ENCODE assay signal across 1 cellular context in genomic region chr22:46439576-46440465, GRCh38.
TF ChIP-seq lines count a peak whose summit lies in the region.

No MANE protein-coding gene starts in this region.

TF ChIP-seq in SK-N-SH, 30 proteins besides CTCF, POLR2A, EP300 and RAD21 (continued from another document):
- TF ChIP-seq FOSL2 (IDR thresholded peaks at IDR 0.05; ENCODE audit: borderline replicate concordance, low read depth) (no peak), POLR2AphosphoS5 (IDR thresholded peaks at IDR 0.05; ENCODE audit: low read depth, low read length) (no peak), NRF1 (IDR thresholded peaks at IDR 0.05; ENCODE audit: low read depth, low read length) (no peak), MXI1 (IDR thresholded peaks at IDR 0.05; ENCODE audit: low read depth, low read length) (no peak), FOXM1 (IDR thresholded peaks at IDR 0.05; ENCODE audit: low read depth) (no peak), MEF2A (IDR thresholded peaks at IDR 0.05; ENCODE audit: borderline replicate concordance, low read depth) (no peak), YY1 (IDR thresholded peaks at IDR 0.05; ENCODE audit: low read depth) (no peak)
